Comparison of ENCODE assay signal across 26 cellular contexts in the genomic region with DNA sequence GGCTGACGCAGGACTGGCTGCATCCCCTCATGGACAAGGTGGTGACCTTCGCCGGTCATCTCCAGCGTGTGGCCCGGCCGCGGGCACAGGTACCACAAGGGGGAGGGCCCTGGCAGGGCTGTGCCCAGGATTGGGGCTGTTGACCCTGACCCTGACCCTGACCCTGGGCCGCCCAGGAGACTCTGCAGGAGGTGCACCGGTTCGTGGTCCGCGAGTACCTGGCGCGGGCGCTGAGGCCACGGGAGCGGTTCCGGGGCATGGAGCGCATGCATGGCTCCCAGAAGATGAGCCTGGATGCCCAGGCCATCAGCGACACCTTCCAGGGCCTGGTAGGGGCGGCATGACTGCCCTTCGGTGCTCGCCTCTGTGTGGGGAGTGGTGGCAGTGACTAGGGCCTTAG. TPM values are rescaled to one million over a fixed set of nuclear protein-coding genes. Genes with fewer than 3 reads are reported as not detected.
"Had no signal": no experiment of that assay in that cellular context is flagged by ENCODE, and none has a peak within 500 bp of the region (broad histone marks: within the 10 kb centered on the region; RNA-seq: fewer than 3 reads in every experiment).

No MANE protein-coding gene starts in this region.

- H3K9me3 ChIP-seq: esophagus muscularis mucosa, gastrocnemius medialis, heart right ventricle, left lung, lower lobe of right lung, prostate gland, spleen, testis, tibial nerve had no signal

- H3K4me3 ChIP-seq: esophagus muscularis mucosa, gastrocnemius medialis, heart right ventricle, left lung, lower lobe of right lung, prostate gland, spleen, testis, tibial nerve had no signal

- FAIRE-seq: colon had no signal

- H2AFZ ChIP-seq: parathyroid adenoma had no signal

- DNase-seq: cerebellar nuclear complex; effector memory CD8-positive, alpha-beta T cell; gastrocnemius medialis; heart right ventricle; hypothalamus; islet precursor cell; left lung; lower lobe of right lung; midbrain; spleen; stimulated activated CD4-positive, alpha-beta T cell treated with anti-CD3 and anti-CD28 coated beads, Interleukin-15, amount 100 ng/mL, for 24 hours; stimulated activated CD4-positive, alpha-beta T cell treated with anti-CD3 and anti-CD28 coated beads, Interleukin-1b, Interleukin-23, amount 100 ng/mL, for 48 hours; stimulated activated CD4-positive, alpha-beta T cell treated with anti-CD3 and anti-CD28 coated beads, Interleukin-4, amount 100 ng/mL, for 24 hours; testis had no signal

- ATAC-seq: effector memory CD8-positive, alpha-beta T cell; gastrocnemius medialis; heart right ventricle; left lung; lower lobe of right lung; sciatic nerve; stimulated activated memory B cell treated with anti-CD40 and anti-IgM and Interleukin-4, amounts not matched to agents 10 μg/mL and 1 μg/mL and 100 μg/mL, for 72 hours had no signal

- H3K27me3 ChIP-seq: testis had no signal

- H3K9ac ChIP-seq: parathyroid adenoma had no signal

- H3K36me3 ChIP-seq: esophagus muscularis mucosa, gastrocnemius medialis, heart right ventricle, left lung, lower lobe of right lung, prostate gland, spleen, tibial nerve had no signal

- H3K79me2 ChIP-seq: parathyroid adenoma had no signal

- H3K27ac ChIP-seq: epithelial cell of prostate, gastrocnemius medialis, heart right ventricle, left lung, lower lobe of right lung, parathyroid adenoma, prostate gland, testis, tibial nerve had no signal

RNA-seq across cellular contexts. Expression of gene EXOC3L4, which starts 12.9 kb away (rescaled TPM):
- total RNA-seq: fibroblast of villous mesenchyme had no signal

RNA-seq across cellular contexts. Expression of gene LBHD2, which starts 23.4 kb away (rescaled TPM):
- total RNA-seq: esophagus muscularis mucosa, fibroblast of villous mesenchyme, gastrocnemius medialis, heart right ventricle, left lung, lower lobe of right lung, renal cortical epithelial cell, sciatic nerve, skeletal muscle tissue, spleen, tibial nerve, urinary bladder had no signal
- polyA plus RNA-seq: urinary bladder had no signal
